ENCODE assay signal across 2 cellular contexts in genomic region chr14:105019861-105020814, GRCh38.
TF ChIP-seq lines count a peak whose summit lies in the region.

No MANE protein-coding gene starts in this region.

TF ChIP-seq in K562, 482 proteins besides CTCF, POLR2A, EP300 and RAD21 (continued from another document):
- TF ChIP-seq ZBTB40 (IDR thresholded peaks at IDR 0.05) (0 out of 2 replicates have a peak, but pooled peaks have one; percentile 9), ZBTB40 (CRISPR knock-in tag; IDR thresholded peaks at IDR 0.05) (no peak), TFAM (CRISPR knock-in tag; conservative IDR thresholded peaks at IDR 0.05) (no peak), MXI1 (IDR thresholded peaks at IDR 0.05; ENCODE audit: low read depth, low read length) (no peak), ZEB2 (IDR thresholded peaks at IDR 0.05) (no peak), PCBP1 (IDR thresholded peaks at IDR 0.05; ENCODE audit: low read depth, low read length, poor library complexity, severe bottlenecking) (peak; percentile 19), NCOA2 (IDR thresholded peaks at IDR 0.05; ENCODE audit: partially characterized antibody in 2 of 2) (no peak), CTCFL (IDR thresholded peaks at IDR 0.05; ENCODE audit: borderline replicate concordance, insufficient read depth, low read depth, low read length, poor library complexity, severe bottlenecking) (peak; percentile 78), NFYB (IDR thresholded peaks at IDR 0.05; ENCODE audit: extremely low read depth, insufficient read length) (no peak), PRMT5 (CRISPR knock-in tag; IDR thresholded peaks at IDR 0.05) (no peak), ZNF408 (CRISPR knock-in tag; IDR thresholded peaks at IDR 0.05; ENCODE audit: low read depth) (no peak), RBBP5 (IDR thresholded peaks at IDR 0.05; ENCODE audit: borderline replicate concordance, insufficient read depth, low read length, poor library complexity, severe bottlenecking) (peak; percentile 44), ZNF644 (tag; IDR thresholded peaks at IDR 0.05; ENCODE audit: low read depth) (no peak), NCOA1 (IDR thresholded peaks at IDR 0.05; ENCODE audit: low read depth) (no peak), MIER1 (IDR thresholded peaks at IDR 0.05; ENCODE audit: low read depth) (no peak), SIN3A (IDR thresholded peaks at IDR 0.05; ENCODE audit: borderline replicate concordance in 2 of 2, control insufficient read depth in 1 of 2, low read depth in 2 of 2, low read length in 2 of 2) (peak in 1 of 2 experiments; percentile 3; a peak in 2 of 4 replicates)
- TF ChIP-seq, protein P1, sequence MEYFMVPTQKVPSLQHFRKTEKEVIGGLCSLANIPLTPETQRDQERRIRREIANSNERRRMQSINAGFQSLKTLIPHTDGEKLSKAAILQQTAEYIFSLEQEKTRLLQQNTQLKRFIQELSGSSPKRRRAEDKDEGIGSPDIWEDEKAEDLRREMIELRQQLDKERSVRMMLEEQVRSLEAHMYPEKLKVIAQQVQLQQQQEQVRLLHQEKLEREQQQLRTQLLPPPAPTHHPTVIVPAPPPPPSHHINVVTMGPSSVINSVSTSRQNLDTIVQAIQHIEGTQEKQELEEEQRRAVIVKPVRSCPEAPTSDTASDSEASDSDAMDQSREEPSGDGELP (CRISPR knock-in tag; IDR thresholded peaks at IDR 0.05; ENCODE audit: borderline replicate concordance), result 0 out of 2 replicates have a peak, but pooled peaks have one; percentile 11

TF ChIP-seq in HepG2, 621 proteins besides CTCF, POLR2A, EP300 and RAD21 (continued from another document and continues in another):
- TF ChIP-seq, protein P2, sequence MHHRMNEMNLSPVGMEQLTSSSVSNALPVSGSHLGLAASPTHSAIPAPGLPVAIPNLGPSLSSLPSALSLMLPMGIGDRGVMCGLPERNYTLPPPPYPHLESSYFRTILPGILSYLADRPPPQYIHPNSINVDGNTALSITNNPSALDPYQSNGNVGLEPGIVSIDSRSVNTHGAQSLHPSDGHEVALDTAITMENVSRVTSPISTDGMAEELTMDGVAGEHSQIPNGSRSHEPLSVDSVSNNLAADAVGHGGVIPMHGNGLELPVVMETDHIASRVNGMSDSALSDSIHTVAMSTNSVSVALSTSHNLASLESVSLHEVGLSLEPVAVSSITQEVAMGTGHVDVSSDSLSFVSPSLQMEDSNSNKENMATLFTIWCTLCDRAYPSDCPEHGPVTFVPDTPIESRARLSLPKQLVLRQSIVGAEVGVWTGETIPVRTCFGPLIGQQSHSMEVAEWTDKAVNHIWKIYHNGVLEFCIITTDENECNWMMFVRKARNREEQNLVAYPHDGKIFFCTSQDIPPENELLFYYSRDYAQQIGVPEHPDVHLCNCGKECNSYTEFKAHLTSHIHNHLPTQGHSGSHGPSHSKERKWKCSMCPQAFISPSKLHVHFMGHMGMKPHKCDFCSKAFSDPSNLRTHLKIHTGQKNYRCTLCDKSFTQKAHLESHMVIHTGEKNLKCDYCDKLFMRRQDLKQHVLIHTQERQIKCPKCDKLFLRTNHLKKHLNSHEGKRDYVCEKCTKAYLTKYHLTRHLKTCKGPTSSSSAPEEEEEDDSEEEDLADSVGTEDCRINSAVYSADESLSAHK (CRISPR knock-in tag; IDR thresholded peaks at IDR 0.05; ENCODE audit: borderline replicate concordance), result no peak
- no peak for TF ChIP-seq MBNL3 (CRISPR knock-in tag; conservative IDR thresholded peaks at IDR 0.05)
- no peak for TF ChIP-seq NFE2 (CRISPR knock-in tag; IDR thresholded peaks at IDR 0.05)
- TF ChIP-seq, protein P3, sequence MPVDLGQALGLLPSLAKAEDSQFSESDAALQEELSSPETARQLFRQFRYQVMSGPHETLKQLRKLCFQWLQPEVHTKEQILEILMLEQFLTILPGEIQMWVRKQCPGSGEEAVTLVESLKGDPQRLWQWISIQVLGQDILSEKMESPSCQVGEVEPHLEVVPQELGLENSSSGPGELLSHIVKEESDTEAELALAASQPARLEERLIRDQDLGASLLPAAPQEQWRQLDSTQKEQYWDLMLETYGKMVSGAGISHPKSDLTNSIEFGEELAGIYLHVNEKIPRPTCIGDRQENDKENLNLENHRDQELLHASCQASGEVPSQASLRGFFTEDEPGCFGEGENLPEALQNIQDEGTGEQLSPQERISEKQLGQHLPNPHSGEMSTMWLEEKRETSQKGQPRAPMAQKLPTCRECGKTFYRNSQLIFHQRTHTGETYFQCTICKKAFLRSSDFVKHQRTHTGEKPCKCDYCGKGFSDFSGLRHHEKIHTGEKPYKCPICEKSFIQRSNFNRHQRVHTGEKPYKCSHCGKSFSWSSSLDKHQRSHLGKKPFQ (CRISPR knock-in tag; IDR thresholded peaks at IDR 0.05; ENCODE audit: insufficient replicate concordance), result peak; percentile 20
- no peak for TF ChIP-seq ZNF644 (CRISPR knock-in tag; IDR thresholded peaks at IDR 0.05; ENCODE audit: low read depth)
- no peak for TF ChIP-seq ZNF780A (CRISPR knock-in tag; IDR thresholded peaks at IDR 0.05)
- no peak for TF ChIP-seq ZNF580 (CRISPR knock-in tag; IDR thresholded peaks at IDR 0.05; ENCODE audit: borderline replicate concordance, low read depth)
- TF ChIP-seq STAT5B (CRISPR knock-in tag; IDR thresholded peaks at IDR 0.05), result no peak
- TF ChIP-seq ZNF234 (CRISPR knock-in tag; conservative IDR thresholded peaks at IDR 0.05), result no peak
- TF ChIP-seq ARNT2 (CRISPR knock-in tag; IDR thresholded peaks at IDR 0.05; ENCODE audit: low read depth), result no peak
- TF ChIP-seq ZNF263 (CRISPR knock-in tag; IDR thresholded peaks at IDR 0.05), result peak; percentile 44; the same call in 1 of the 2 replicates
- TF ChIP-seq, protein P4, sequence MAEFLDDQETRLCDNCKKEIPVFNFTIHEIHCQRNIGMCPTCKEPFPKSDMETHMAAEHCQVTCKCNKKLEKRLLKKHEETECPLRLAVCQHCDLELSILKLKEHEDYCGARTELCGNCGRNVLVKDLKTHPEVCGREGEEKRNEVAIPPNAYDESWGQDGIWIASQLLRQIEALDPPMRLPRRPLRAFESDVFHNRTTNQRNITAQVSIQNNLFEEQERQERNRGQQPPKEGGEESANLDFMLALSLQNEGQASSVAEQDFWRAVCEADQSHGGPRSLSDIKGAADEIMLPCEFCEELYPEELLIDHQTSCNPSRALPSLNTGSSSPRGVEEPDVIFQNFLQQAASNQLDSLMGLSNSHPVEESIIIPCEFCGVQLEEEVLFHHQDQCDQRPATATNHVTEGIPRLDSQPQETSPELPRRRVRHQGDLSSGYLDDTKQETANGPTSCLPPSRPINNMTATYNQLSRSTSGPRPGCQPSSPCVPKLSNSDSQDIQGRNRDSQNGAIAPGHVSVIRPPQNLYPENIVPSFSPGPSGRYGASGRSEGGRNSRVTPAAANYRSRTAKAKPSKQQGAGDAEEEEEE (CRISPR knock-in tag; IDR thresholded peaks at IDR 0.05; ENCODE audit: borderline replicate concordance), result no peak
- no peak for TF ChIP-seq TBL1XR1 (IDR thresholded peaks at IDR 0.05; ENCODE audit: borderline replicate concordance, low read length, partially characterized antibody)
- TF ChIP-seq, protein P5, sequence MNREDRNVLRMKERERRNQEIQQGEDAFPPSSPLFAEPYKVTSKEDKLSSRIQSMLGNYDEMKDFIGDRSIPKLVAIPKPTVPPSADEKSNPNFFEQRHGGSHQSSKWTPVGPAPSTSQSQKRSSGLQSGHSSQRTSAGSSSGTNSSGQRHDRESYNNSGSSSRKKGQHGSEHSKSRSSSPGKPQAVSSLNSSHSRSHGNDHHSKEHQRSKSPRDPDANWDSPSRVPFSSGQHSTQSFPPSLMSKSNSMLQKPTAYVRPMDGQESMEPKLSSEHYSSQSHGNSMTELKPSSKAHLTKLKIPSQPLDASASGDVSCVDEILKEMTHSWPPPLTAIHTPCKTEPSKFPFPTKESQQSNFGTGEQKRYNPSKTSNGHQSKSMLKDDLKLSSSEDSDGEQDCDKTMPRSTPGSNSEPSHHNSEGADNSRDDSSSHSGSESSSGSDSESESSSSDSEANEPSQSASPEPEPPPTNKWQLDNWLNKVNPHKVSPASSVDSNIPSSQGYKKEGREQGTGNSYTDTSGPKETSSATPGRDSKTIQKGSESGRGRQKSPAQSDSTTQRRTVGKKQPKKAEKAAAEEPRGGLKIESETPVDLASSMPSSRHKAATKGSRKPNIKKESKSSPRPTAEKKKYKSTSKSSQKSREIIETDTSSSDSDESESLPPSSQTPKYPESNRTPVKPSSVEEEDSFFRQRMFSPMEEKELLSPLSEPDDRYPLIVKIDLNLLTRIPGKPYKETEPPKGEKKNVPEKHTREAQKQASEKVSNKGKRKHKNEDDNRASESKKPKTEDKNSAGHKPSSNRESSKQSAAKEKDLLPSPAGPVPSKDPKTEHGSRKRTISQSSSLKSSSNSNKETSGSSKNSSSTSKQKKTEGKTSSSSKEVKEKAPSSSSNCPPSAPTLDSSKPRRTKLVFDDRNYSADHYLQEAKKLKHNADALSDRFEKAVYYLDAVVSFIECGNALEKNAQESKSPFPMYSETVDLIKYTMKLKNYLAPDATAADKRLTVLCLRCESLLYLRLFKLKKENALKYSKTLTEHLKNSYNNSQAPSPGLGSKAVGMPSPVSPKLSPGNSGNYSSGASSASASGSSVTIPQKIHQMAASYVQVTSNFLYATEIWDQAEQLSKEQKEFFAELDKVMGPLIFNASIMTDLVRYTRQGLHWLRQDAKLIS (CRISPR knock-in tag; IDR thresholded peaks at IDR 0.05), result no peak
- no peak for TF ChIP-seq ZBTB38 (CRISPR knock-in tag; IDR thresholded peaks at IDR 0.05)
- no peak for TF ChIP-seq ZNF782 (CRISPR knock-in tag; IDR thresholded peaks at IDR 0.05; ENCODE audit: borderline replicate concordance)
- no peak for TF ChIP-seq SIN3A (IDR thresholded peaks at IDR 0.05; ENCODE audit: borderline replicate concordance, low read depth, low read length)
- no peak for TF ChIP-seq TEF (CRISPR knock-in tag; IDR thresholded peaks at IDR 0.05)
- TF ChIP-seq ZNF891 (CRISPR knock-in tag; IDR thresholded peaks at IDR 0.05), result 0 out of 2 replicates have a peak, but pooled peaks have one; percentile 21
- TF ChIP-seq ZNF501 (CRISPR knock-in tag; IDR thresholded peaks at IDR 0.05), result 0 out of 2 replicates have a peak, but pooled peaks have one; percentile 16
- TF ChIP-seq ZNF775 (CRISPR knock-in tag; IDR thresholded peaks at IDR 0.05; ENCODE audit: borderline replicate concordance), result no peak
- TF ChIP-seq, protein P6, sequence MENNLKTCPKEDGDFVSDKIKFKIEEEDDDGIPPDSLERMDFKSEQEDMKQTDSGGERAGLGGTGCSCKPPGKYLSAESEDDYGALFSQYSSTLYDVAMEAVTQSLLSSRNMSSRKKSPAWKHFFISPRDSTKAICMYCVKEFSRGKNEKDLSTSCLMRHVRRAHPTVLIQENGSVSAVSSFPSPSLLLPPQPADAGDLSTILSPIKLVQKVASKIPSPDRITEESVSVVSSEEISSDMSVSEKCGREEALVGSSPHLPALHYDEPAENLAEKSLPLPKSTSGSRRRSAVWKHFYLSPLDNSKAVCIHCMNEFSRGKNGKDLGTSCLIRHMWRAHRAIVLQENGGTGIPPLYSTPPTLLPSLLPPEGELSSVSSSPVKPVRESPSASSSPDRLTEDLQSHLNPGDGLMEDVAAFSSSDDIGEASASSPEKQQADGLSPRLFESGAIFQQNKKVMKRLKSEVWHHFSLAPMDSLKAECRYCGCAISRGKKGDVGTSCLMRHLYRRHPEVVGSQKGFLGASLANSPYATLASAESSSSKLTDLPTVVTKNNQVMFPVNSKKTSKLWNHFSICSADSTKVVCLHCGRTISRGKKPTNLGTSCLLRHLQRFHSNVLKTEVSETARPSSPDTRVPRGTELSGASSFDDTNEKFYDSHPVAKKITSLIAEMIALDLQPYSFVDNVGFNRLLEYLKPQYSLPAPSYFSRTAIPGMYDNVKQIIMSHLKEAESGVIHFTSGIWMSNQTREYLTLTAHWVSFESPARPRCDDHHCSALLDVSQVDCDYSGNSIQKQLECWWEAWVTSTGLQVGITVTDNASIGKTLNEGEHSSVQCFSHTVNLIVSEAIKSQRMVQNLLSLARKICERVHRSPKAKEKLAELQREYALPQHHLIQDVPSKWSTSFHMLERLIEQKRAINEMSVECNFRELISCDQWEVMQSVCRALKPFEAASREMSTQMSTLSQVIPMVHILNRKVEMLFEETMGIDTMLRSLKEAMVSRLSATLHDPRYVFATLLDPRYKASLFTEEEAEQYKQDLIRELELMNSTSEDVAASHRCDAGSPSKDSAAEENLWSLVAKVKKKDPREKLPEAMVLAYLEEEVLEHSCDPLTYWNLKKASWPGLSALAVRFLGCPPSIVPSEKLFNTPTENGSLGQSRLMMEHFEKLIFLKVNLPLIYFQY (CRISPR knock-in tag; IDR thresholded peaks at IDR 0.05; ENCODE audit: borderline replicate concordance), result no peak
- no peak for TF ChIP-seq SMAD3 (CRISPR knock-in tag; IDR thresholded peaks at IDR 0.05)
- no peak for TF ChIP-seq ZNF101 (CRISPR knock-in tag; IDR thresholded peaks at IDR 0.05; ENCODE audit: borderline replicate concordance, low read depth)
- no peak for TF ChIP-seq PHB2 (IDR thresholded peaks at IDR 0.05; ENCODE audit: partially characterized antibody)
- no peak for TF ChIP-seq ZHX1 (CRISPR knock-in tag; IDR thresholded peaks at IDR 0.05; ENCODE audit: low read depth)
- no peak for TF ChIP-seq DNMT3B (CRISPR knock-in tag; conservative IDR thresholded peaks at IDR 0.05)
- peak; percentile 62 for TF ChIP-seq KMT2A (CRISPR knock-in tag; IDR thresholded peaks at IDR 0.05)
- TF ChIP-seq PHF21A (CRISPR knock-in tag; IDR thresholded peaks at IDR 0.05), result no peak
